In genomic region chr2:200795044-200795443, GRCh38 we compare ENCODE assay signal across 1 cellular context.
TF ChIP-seq lines count a peak whose summit lies in the region.

No MANE protein-coding gene starts in this region.

TF ChIP-seq in HEK293, 187 proteins besides CTCF, POLR2A, EP300 and RAD21 (continued from another document):
- TF ChIP-seq ZNF280C (tag by site-specific recombination; IDR thresholded peaks at IDR 0.05) (no peak), ZNF398 (tag by site-specific recombination; IDR thresholded peaks at IDR 0.05) (no peak), YY2 (tag by site-specific recombination; IDR thresholded peaks at IDR 0.05) (no peak), IKZF3 (tag by site-specific recombination; IDR thresholded peaks at IDR 0.05) (no peak), KLF7 (tag by site-specific recombination; IDR thresholded peaks at IDR 0.05; ENCODE audit: borderline replicate concordance) (no peak), YY1 (tag by site-specific recombination; IDR thresholded peaks at IDR 0.05) (no peak), ZNF548 (tag by site-specific recombination; IDR thresholded peaks at IDR 0.05) (no peak), ZNF544 (tag by site-specific recombination; IDR thresholded peaks at IDR 0.05) (no peak), ZNF23 (tag by site-specific recombination; IDR thresholded peaks at IDR 0.05; ENCODE audit: borderline replicate concordance) (no peak), ZNF580 (tag by site-specific recombination; IDR thresholded peaks at IDR 0.05) (no peak), HIC1 (tag by site-specific recombination; IDR thresholded peaks at IDR 0.05) (no peak), ZNF404 (tag by site-specific recombination; IDR thresholded peaks at IDR 0.05) (no peak), ZNF112 (tag by site-specific recombination; IDR thresholded peaks at IDR 0.05) (no peak), ATF2 (tag by site-specific recombination; IDR thresholded peaks at IDR 0.05; ENCODE audit: low read depth) (no peak)
TF ChIP-seq in HEK293: peak in this region for 0.
